Comparison of ENCODE assay signal across 19 cellular contexts in genomic region chr14:40218282-40218941, GRCh38.
DNase-seq lines count a peak whose midpoint lies in the region; ATAC-seq and FAIRE-seq lines count a peak whose summit lies in the region.
"Had no signal": no experiment of that assay in that cellular context is flagged by ENCODE, and none has a peak within 500 bp of the region (broad histone marks: within the 10 kb centered on the region; RNA-seq: fewer than 3 reads in every experiment).

No MANE protein-coding gene starts in this region.

- FAIRE-seq in RCC 7860 (lab: Jason Lieb, UNC) = no peak
- FAIRE-seq: astrocyte, kidney had no signal

- no peak for ATAC-seq in activated CD4-positive, CD25-positive, alpha-beta regulatory T cell treated with anti-CD3 and anti-CD28 coated beads, Interleukin-2, amount 50 U/mL, for 24 hours
- no peak for ATAC-seq in HG03469 (IDR thresholded peaks at IDR 0.05; ENCODE audit: unreplicated experiment)
- ATAC-seq: CD8-positive, alpha-beta T cell; gastrocnemius medialis; T-cell had no signal

- peak; percentile 90 for DNase-seq in DMS53 (lab: John Stamatoyannopoulos, UW)
- peak; percentile 15 for DNase-seq in HT1080 (ENCODE audit: low read depth)
- DNase-seq in NCI-H69 (lab: John Stamatoyannopoulos, UW) = peak; percentile 17
- DNase-seq in UCSD-AML1 (lab: John Stamatoyannopoulos, UW; ENCODE audit: unreplicated experiment) = peak; percentile 7
- no peak for DNase-seq in NCI-H1436 (lab: John Stamatoyannopoulos, UW)
- no peak for DNase-seq in RCC 7860 (ENCODE audit: low spot score)
- DNase-seq: activated CD4-positive, alpha-beta memory T cell treated with anti-CD3 and anti-CD28 coated beads for 36 hours; activated T-cell treated with anti-CD3 and anti-CD28 coated beads, Interleukin-2, amount 50 U/mL, for 1 hour; CD8-positive, alpha-beta T cell; DND-41; gastrocnemius medialis; GOT3; kidney; NCI-H1105; NCI-H82; T-cell had no signal

Comparison
In these comparisons a context has a peak if more than half of its experiments do, and no peak if none do; other contexts are left out.
1. DNase-seq: peak in DMS53 (single experiment), HT1080 (single experiment), NCI-H69 (single experiment) and UCSD-AML1 (single experiment); none in NCI-H1436 (single experiment) and RCC 7860 (single experiment).